Comparison of ENCODE assay signal across 15 cellular contexts in the genomic region with DNA sequence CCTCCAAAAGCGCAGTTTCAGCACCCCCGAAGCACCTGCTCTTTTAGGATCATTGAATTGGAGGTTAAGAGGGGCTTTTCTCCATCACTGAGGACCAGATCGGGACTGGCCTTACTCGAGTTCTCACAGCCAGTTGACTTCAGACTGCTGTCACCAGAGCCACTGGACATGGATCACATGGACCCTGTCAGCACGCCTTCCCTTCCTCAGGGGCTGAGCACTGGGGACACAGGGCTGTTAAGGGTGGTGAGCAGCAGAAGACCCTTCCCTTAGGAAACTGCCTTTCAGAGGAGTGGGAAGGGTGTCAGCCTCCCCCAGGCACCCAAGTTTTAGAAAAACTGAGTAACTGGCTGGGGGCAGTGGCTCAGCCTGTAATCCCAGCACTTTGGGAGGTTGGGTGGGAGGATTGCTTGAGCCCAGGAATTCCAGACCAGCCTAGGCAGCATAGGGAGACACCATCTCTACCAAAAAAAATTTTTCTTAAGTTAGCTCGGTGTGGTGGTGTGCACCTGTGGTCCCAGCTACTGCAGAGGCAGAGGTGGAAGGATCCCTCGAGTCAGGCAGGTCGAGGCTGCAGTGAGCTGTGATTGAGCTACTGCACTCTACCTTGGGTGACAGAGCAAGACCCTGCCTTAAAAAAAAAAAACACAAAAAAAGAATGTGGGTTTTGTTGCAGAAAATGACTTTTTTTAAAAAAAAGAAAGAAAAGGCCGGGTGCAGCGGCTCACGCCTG. TPM values are rescaled to one million over a fixed set of nuclear protein-coding genes. Genes with fewer than 3 reads are reported as not detected.
DNase-seq lines count a peak whose midpoint lies in the region; ATAC-seq, FAIRE-seq and TF ChIP-seq lines count a peak whose summit lies in the region.
"Had no signal": no experiment of that assay in that cellular context is flagged by ENCODE, and none has a peak within 500 bp of the region (broad histone marks: within the 10 kb centered on the region; RNA-seq: fewer than 3 reads in every experiment).

No MANE protein-coding gene starts in this region.

- H3K4me3 Mint-ChIP-seq in CD4-positive, CD25-positive, alpha-beta regulatory T cell: peak overlapping the region in 2 of 4 donors; percentile 32 to 65
- H3K4me3 Mint-ChIP-seq in effector memory CD8-positive, alpha-beta T cell: peak overlapping the region; percentile 51 to 53
- peak overlapping the region; percentile 22 for H3K4me3 Mint-ChIP-seq in osteocyte (ENCODE audit: unreplicated experiment)

- FAIRE-seq in GM19239 (lab: Jason Lieb, UNC): peak; percentile 47

- H3K27me3 Mint-ChIP-seq in CD4-positive, CD25-positive, alpha-beta regulatory T cell: no peaks in the 10 kb centered on the region
- no peaks in the 10 kb centered on the region for H3K27me3 Mint-ChIP-seq in effector memory CD8-positive, alpha-beta T cell
- no peaks in the 10 kb centered on the region for H3K27me3 Mint-ChIP-seq in osteocyte (ENCODE audit: unreplicated experiment)

- ATAC-seq in CD4-positive, CD25-positive, alpha-beta regulatory T cell (ENCODE audit: low read depth in 2 of 2): no peak
- ATAC-seq in effector memory CD8-positive, alpha-beta T cell (replicated peaks): no peak
- ATAC-seq in GM21723 (IDR thresholded peaks at IDR 0.05; ENCODE audit: unreplicated experiment) (no peak), omental fat pad (ENCODE audit: low FRiP score) (no peak)
- ATAC-seq: Panc1 had no signal

- no peak overlapping the region for H3K27ac ChIP-seq in CD4-positive, CD25-positive, alpha-beta regulatory T cell (ENCODE audit: insufficient read depth, low read length, poor library complexity, severe bottlenecking)
- H3K27ac ChIP-seq: brain microvascular endothelial cell, hepatocyte had no signal

- TF ChIP-seq CTCF in osteocyte (IDR thresholded peaks at IDR 0.05) (no peak), GM13976 (IDR thresholded peaks at IDR 0.05; ENCODE audit: borderline replicate concordance, control extremely low read depth, extremely low read depth, insufficient read depth, missing control alignments) (no peak), omental fat pad (IDR thresholded peaks at IDR 0.05) (no peak)

- H3K4me1 ChIP-seq in CD4-positive, CD25-positive, alpha-beta regulatory T cell (ENCODE audit: control insufficient read depth, insufficient read depth, low read length, poor library complexity, severe bottlenecking): peaks cover 40% of the 10 kb centered on the region
- H3K4me1 ChIP-seq: prostate gland had no signal

- H3K4me1 Mint-ChIP-seq in CD4-positive, CD25-positive, alpha-beta regulatory T cell: peaks cover 0 to 62% (median 42%) of the 10 kb centered on the region in 4 donors
- H3K4me1 Mint-ChIP-seq in effector memory CD8-positive, alpha-beta T cell (ENCODE audit: low read depth in 2 of 2): peaks cover 51 to 53% of the 10 kb centered on the region in 2 donors
- peaks cover 20% of the 10 kb centered on the region for H3K4me1 Mint-ChIP-seq in osteocyte (ENCODE audit: unreplicated experiment)

- in situ Hi-C loops in GM13976 (cut with MboI; ENCODE audit: low sequenced_read_pairs, unreplicated experiment): no loop called here

- H3K4me3 ChIP-seq in CD4-positive, CD25-positive, alpha-beta regulatory T cell (ENCODE audit: low read depth, low read length): no peak overlapping the region
- H3K4me3 ChIP-seq: hepatocyte had no signal

- H3K27ac Mint-ChIP-seq in CD4-positive, CD25-positive, alpha-beta regulatory T cell: peak overlapping the region in 2 of 3 donors; percentile 60 to 71
- H3K27ac Mint-ChIP-seq in effector memory CD8-positive, alpha-beta T cell: peak overlapping the region; percentile 79 to 95
- no peak overlapping the region for H3K27ac Mint-ChIP-seq in osteocyte (ENCODE audit: unreplicated experiment)

- no peaks in the 10 kb centered on the region for H3K27me3 ChIP-seq in CD4-positive, CD25-positive, alpha-beta regulatory T cell (ENCODE audit: control insufficient read depth, insufficient read depth, low read length)

- H3K9me3 Mint-ChIP-seq in CD4-positive, CD25-positive, alpha-beta regulatory T cell: no peaks in the 10 kb centered on the region
- H3K9me3 Mint-ChIP-seq in effector memory CD8-positive, alpha-beta T cell: no peaks in the 10 kb centered on the region
- no peaks in the 10 kb centered on the region for H3K9me3 Mint-ChIP-seq in osteocyte (ENCODE audit: unreplicated experiment)

- no peaks in the 10 kb centered on the region for H3K36me3 ChIP-seq in CD4-positive, CD25-positive, alpha-beta regulatory T cell (ENCODE audit: control insufficient read depth, insufficient read depth, low read length)
- H3K36me3 ChIP-seq: brain microvascular endothelial cell, prostate gland had no signal

- DNase-seq in CD4-positive, CD25-positive, alpha-beta regulatory T cell: no peak
- no peak for DNase-seq in GM19239 (ENCODE audit: insufficient read length, low spot score)
- no peak for DNase-seq in effector memory CD8-positive, alpha-beta T cell
- no peak for DNase-seq in osteocyte (ENCODE audit: extremely low spot score, unreplicated experiment)
- DNase-seq in GM13976 (ENCODE audit: low spot score): no peak
- no peak for DNase-seq in omental fat pad (ENCODE audit: low spot score)
- DNase-seq: brain microvascular endothelial cell; NCI-H1105 treated with DMSO at 0.1 percent for 48 hours; NCI-H446; stimulated activated CD4-positive, alpha-beta T cell treated with anti-CD3 and anti-CD28 coated beads, Interleukin-2, amount 100 ng/mL, for 24 hours; stimulated activated naive CD4-positive, alpha-beta T cell treated with Interleukin-2 at 50 U/mL for 16 hours had no signal

- H3K9me3 ChIP-seq in CD4-positive, CD25-positive, alpha-beta regulatory T cell (ENCODE audit: control insufficient read depth in 2 of 2, low read length in 2 of 2): no peaks in the 10 kb centered on the region
- H3K9me3 ChIP-seq: prostate gland had no signal

- no peaks in the 10 kb centered on the region for H3K36me3 Mint-ChIP-seq in CD4-positive, CD25-positive, alpha-beta regulatory T cell
- H3K36me3 Mint-ChIP-seq in effector memory CD8-positive, alpha-beta T cell (ENCODE audit: insufficient read depth): peaks cover 21% of the 10 kb centered on the region
- H3K36me3 Mint-ChIP-seq in osteocyte (ENCODE audit: unreplicated experiment): no peaks in the 10 kb centered on the region

RNA-seq across cellular contexts. Expression of a gene that starts 0.6 kb away (rescaled TPM):
- 0.15 TPM for total RNA-seq in CD4-positive, CD25-positive, alpha-beta regulatory T cell
- under 1 TPM; 0.20 to 0.87 (median 0.33) TPM for polyA plus RNA-seq in CD4-positive, CD25-positive, alpha-beta regulatory T cell
- total RNA-seq in osteocyte (not detected in 2 replicates), omental fat pad (100 to 1,000 TPM in 2 of 4 donors, 10 to 100 TPM in 2; 18.8 to 131 (median 77.6) TPM)

RNA-seq across cellular contexts. Expression of a gene that starts 31.6 kb away (rescaled TPM):
- 26.2 TPM for total RNA-seq in CD4-positive, CD25-positive, alpha-beta regulatory T cell
- polyA plus RNA-seq in CD4-positive, CD25-positive, alpha-beta regulatory T cell: 1 to 10 TPM in 1 of 4 donors, under 1 TPM in 3; 0.07 to 1.4 (median 0.50) TPM
- 118 and 124 TPM in 2 replicates for total RNA-seq in osteocyte
- total RNA-seq in omental fat pad: 10 to 100 TPM in 1 of 4 donors, 1 to 10 TPM in 3; 7.5 to 12.9 (median 8.2) TPM

RNA-seq across cellular contexts. Expression of a gene that starts 36.4 kb away (rescaled TPM):
- total RNA-seq in CD4-positive, CD25-positive, alpha-beta regulatory T cell: 49.7 TPM
- polyA plus RNA-seq in CD4-positive, CD25-positive, alpha-beta regulatory T cell: 100 to 1,000 TPM; 152 to 199 (median 181) TPM
- total RNA-seq in osteocyte: 49.5 and 54.1 TPM in 2 replicates
- 10 to 100 TPM; 28.2 to 88.4 (median 69.6) TPM for total RNA-seq in omental fat pad

Comparison
In these comparisons a context has a peak if more than half of its experiments do, and no peak if none do; other contexts are left out.
1. RNA of a gene that starts 0.6 kb away (total RNA-seq): 18.8 to 131 TPM in omental fat pad; 0.15 TPM in CD4-positive, CD25-positive, alpha-beta regulatory T cell (single experiment) and not detected in osteocyte; every median in the first group is over 10 times any median in the second.